In the genomic region with DNA sequence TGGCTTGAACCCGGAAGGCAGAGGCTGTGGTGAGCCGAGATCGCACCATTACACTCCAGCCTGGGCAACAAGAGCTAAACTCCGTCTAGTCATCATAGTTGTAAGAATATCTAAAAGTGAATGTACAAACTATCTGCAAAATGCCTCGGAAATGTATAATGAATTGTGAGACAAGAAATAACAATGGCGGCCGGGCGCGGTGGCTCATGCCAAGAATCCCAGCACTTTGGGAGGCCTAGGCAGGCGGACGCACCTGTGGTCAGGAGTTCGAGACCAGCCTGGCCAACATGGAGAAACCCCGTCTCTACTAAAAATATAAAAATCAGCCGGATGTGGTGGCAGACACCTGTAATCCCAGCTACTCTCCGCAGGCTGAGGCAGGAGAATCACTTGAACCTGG, we compare ENCODE assay signal across 29 cellular contexts.
"Had no signal": no experiment of that assay in that cellular context is flagged by ENCODE, and none has a peak within 500 bp of the region (broad histone marks: within the 10 kb centered on the region; RNA-seq: fewer than 3 reads in every experiment).

No MANE protein-coding gene starts in this region.

- H3K27ac ChIP-seq: colonic mucosa, coronary artery, dorsolateral prefrontal cortex, epithelial cell of prostate, esophagus muscularis mucosa, esophagus squamous epithelium, foreskin keratinocyte, gastrocnemius medialis, gastroesophageal sphincter, heart left ventricle, heart right ventricle had no signal

- H3K27ac Mint-ChIP-seq: dendritic cell treated with granulocyte-macrophage colony-stimulating factor and Interleukin-4, amounts not matched to agents 40 ng/mL and 50 ng/mL, for 4 days; effector memory CD8-positive, alpha-beta T cell; endodermal cell had no signal

- H3K27me3 Mint-ChIP-seq: dendritic cell treated with granulocyte-macrophage colony-stimulating factor and Interleukin-4, amounts not matched to agents 40 ng/mL and 50 ng/mL, for 4 days; effector memory CD8-positive, alpha-beta T cell had no signal

- DNase-seq: colonic mucosa; cortex of kidney; dermis blood vessel endothelial cell; dorsolateral prefrontal cortex; effector CD4-positive, alpha-beta T cell; effector CD8-positive, alpha-beta T cell; effector memory CD4-positive, alpha-beta T cell; effector memory CD8-positive, alpha-beta T cell; endodermal cell; erythroblast; esophagus squamous epithelium; foreskin fibroblast; foreskin keratinocyte; foreskin melanocyte; gastrocnemius medialis; glutamatergic neuron; head of caudate nucleus; heart left ventricle; heart right ventricle had no signal

- ATAC-seq: effector memory CD8-positive, alpha-beta T cell; esophagus mucosa; foreskin keratinocyte; gastrocnemius medialis; gastroesophageal sphincter; heart left ventricle; heart right ventricle had no signal

- H3K27me3 ChIP-seq: colonic mucosa, dorsolateral prefrontal cortex, esophagus muscularis mucosa, esophagus squamous epithelium, foreskin keratinocyte, gastrocnemius medialis, gastroesophageal sphincter, heart left ventricle, heart right ventricle had no signal

- H3K4me3 Mint-ChIP-seq: dendritic cell treated with granulocyte-macrophage colony-stimulating factor and Interleukin-4, amounts not matched to agents 40 ng/mL and 50 ng/mL, for 4 days; effector memory CD8-positive, alpha-beta T cell; endodermal cell had no signal

- H3K36me3 ChIP-seq: colonic mucosa had no signal

- H3K4me1 Mint-ChIP-seq: endodermal cell had no signal

- H3K9me3 ChIP-seq: colonic mucosa, esophagus muscularis mucosa, esophagus squamous epithelium, gastrocnemius medialis, gastroesophageal sphincter, heart left ventricle, heart right ventricle had no signal

- H3K4me3 ChIP-seq: colonic mucosa, coronary artery, dorsolateral prefrontal cortex, esophagus muscularis mucosa, esophagus squamous epithelium, gastrocnemius medialis, gastroesophageal sphincter, heart left ventricle, heart right ventricle had no signal

- H3K9me3 Mint-ChIP-seq: dendritic cell treated with granulocyte-macrophage colony-stimulating factor and Interleukin-4, amounts not matched to agents 40 ng/mL and 50 ng/mL, for 4 days; effector memory CD8-positive, alpha-beta T cell; endodermal cell had no signal

- FAIRE-seq: colon, endometrium, endothelial cell of umbilical vein, frontal cortex had no signal

- H3K4me1 ChIP-seq: colonic mucosa, foreskin keratinocyte, gastrocnemius medialis, heart right ventricle had no signal
